1 cellular context compared by ENCODE assay signal in the genomic region with DNA sequence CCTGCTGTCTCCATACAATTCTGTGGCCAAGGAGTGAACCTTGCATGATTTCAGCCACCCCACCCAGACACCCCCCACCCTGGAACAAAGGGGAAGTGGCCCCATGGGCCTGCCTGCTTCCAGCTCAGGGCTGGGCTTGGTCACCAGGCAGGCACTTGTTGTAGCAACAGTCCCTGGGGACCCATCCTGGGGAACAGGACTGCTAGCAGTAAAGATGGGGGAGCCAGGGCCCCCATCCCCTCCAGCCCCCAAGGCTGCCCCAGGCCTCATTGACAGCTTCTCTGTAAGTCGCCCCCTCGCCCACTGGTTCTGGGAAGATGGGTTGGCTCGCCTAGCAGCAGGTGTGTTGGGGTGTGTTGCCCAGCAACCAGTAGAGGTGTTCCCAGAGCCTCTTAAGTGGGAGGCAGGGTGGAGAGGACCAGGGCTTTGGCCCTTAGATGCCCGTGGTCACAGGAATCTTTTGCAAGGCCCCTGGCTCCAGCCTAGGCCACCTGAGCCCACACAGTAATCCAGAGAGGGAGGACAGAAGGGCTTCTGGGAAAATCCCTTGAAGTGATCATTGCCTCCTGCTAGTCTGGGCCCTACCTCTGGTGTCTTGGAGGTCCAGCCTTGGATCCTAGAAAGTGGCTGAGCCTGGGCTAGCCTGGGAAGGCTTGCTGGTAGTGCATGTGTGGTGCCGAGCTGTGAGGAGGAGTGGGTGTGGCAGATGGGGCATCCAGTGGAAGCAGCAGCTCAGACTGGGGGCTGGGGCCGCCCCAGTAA.
TF ChIP-seq lines count a peak whose summit lies in the region.

No MANE protein-coding gene starts in this region.

TF ChIP-seq in WTC11, 78 proteins besides CTCF, POLR2A, EP300 and RAD21 (continued from another document):
- TF ChIP-seq, protein P1, sequence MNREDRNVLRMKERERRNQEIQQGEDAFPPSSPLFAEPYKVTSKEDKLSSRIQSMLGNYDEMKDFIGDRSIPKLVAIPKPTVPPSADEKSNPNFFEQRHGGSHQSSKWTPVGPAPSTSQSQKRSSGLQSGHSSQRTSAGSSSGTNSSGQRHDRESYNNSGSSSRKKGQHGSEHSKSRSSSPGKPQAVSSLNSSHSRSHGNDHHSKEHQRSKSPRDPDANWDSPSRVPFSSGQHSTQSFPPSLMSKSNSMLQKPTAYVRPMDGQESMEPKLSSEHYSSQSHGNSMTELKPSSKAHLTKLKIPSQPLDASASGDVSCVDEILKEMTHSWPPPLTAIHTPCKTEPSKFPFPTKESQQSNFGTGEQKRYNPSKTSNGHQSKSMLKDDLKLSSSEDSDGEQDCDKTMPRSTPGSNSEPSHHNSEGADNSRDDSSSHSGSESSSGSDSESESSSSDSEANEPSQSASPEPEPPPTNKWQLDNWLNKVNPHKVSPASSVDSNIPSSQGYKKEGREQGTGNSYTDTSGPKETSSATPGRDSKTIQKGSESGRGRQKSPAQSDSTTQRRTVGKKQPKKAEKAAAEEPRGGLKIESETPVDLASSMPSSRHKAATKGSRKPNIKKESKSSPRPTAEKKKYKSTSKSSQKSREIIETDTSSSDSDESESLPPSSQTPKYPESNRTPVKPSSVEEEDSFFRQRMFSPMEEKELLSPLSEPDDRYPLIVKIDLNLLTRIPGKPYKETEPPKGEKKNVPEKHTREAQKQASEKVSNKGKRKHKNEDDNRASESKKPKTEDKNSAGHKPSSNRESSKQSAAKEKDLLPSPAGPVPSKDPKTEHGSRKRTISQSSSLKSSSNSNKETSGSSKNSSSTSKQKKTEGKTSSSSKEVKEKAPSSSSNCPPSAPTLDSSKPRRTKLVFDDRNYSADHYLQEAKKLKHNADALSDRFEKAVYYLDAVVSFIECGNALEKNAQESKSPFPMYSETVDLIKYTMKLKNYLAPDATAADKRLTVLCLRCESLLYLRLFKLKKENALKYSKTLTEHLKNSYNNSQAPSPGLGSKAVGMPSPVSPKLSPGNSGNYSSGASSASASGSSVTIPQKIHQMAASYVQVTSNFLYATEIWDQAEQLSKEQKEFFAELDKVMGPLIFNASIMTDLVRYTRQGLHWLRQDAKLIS (CRISPR knock-in tag; IDR thresholded peaks at IDR 0.05; ENCODE audit: borderline replicate concordance) = no peak
- TF ChIP-seq, protein P2, sequence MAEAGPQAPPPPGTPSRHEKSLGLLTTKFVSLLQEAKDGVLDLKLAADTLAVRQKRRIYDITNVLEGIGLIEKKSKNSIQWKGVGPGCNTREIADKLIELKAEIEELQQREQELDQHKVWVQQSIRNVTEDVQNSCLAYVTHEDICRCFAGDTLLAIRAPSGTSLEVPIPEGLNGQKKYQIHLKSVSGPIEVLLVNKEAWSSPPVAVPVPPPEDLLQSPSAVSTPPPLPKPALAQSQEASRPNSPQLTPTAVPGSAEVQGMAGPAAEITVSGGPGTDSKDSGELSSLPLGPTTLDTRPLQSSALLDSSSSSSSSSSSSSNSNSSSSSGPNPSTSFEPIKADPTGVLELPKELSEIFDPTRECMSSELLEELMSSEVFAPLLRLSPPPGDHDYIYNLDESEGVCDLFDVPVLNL (CRISPR knock-in tag; IDR thresholded peaks at IDR 0.05; ENCODE audit: borderline replicate concordance, low read depth) = no peak
- TF ChIP-seq, protein P3, sequence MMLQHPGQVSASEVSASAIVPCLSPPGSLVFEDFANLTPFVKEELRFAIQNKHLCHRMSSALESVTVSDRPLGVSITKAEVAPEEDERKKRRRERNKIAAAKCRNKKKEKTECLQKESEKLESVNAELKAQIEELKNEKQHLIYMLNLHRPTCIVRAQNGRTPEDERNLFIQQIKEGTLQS (CRISPR knock-in tag; conservative IDR thresholded peaks at IDR 0.05) = no peak
